Comparison of ENCODE assay signal across 19 cellular contexts in the genomic region with DNA sequence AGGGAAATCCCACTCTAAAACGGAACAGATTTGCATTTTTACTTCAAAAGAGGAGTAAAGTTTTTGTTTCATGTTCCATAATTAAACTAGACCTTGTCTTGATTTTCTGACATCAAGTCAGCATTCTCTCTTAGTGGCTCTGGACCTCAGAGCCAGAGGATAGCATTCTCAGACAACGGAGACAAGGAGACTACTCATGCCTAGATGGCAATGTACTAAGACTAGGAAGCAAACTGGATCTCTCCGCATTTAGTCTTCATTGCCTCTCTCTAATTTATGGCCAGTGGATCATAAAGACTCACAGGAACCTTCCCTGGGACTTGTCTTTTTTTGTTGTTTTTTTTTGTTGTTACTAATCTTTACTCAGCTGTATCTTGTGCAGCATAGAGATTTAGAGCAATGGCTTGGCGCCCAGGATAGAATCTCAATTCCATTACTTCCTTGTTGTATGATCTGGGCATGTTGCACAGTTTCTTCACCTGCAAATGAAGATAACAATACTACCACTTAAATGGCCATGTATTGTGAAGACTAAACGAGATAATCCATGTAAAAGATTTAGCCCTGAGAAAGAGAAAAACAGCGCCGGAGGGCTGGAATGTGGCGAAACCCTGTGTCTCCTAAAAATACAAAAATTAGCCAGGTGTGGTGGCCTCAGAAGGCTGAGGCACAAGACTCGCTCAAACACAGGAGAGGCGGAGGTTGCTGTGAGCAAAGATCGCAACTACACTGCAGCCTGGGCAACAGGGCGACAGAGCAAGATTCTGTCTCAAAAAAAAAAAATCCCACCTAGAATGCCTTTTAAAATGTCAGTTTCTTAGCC. TPM values are rescaled to one million over a fixed set of nuclear protein-coding genes. Genes with fewer than 3 reads are reported as not detected.
DNase-seq lines count a peak whose midpoint lies in the region; ATAC-seq, FAIRE-seq and TF ChIP-seq lines count a peak whose summit lies in the region.
"Had no signal": no experiment of that assay in that cellular context is flagged by ENCODE, and none has a peak within 500 bp of the region (broad histone marks: within the 10 kb centered on the region; RNA-seq: fewer than 3 reads in every experiment).

No MANE protein-coding gene starts in this region.

- H3K23ac ChIP-seq in IMR-90 (ENCODE audit: low read depth, low read length) = 0 out of 2 replicates have a peak overlapping the region, but pooled peaks have one; percentile 20

- no peak overlapping the region for H2BK20ac ChIP-seq in IMR-90 (ENCODE audit: low read depth, low read length)

- H3F3A ChIP-seq in SU-DHL-6 (ENCODE audit: insufficient read depth) = peaks cover 51% of the 10 kb centered on the region
- H3F3A ChIP-seq in neural progenitor cell (ENCODE audit: low read depth) = peaks cover 4% of the 10 kb centered on the region

- BruUV-seq in IMR-90 (replicated peaks; lab: Mats Ljungman, UMichigan) = no TSS peak

- H3K4me1 ChIP-seq in IMR-90 (ENCODE audit: control insufficient read depth, insufficient read depth, low read length) (0 out of 2 replicates have a peak, but pooled peaks cover 1% of the 10 kb centered on the region), neural progenitor cell (peaks cover 8% of the 10 kb centered on the region)

- no peak overlapping the region for H4K91ac ChIP-seq in IMR-90 (ENCODE audit: insufficient read depth, low read depth, low read length)

- POLR2A ChIA-PET in IMR-90 (lab: Charles Lee; ENCODE audit: unreplicated experiment) = no interaction called here

- WGBS in IMR-90 (ENCODE audit: extremely low coverage in 2 of 2, insufficient read length in 1 of 2), 2 experiments = 92% methylated on average over 2 of the region's 12 CpGs; no CpG with 5 or more reads in 1 of the 2 experiments

- FAIRE-seq in GM12892 (lab: Jason Lieb, UNC) = peak; percentile 53
- FAIRE-seq: urothelium cell line had no signal

- no peak overlapping the region for H4K8ac ChIP-seq in IMR-90 (ENCODE audit: low read depth in 2 of 2, low read length in 2 of 2)

- no peaks in the 10 kb centered on the region for H3K9me1 ChIP-seq in IMR-90 (ENCODE audit: insufficient read depth, low read length)

- H2BK120ac ChIP-seq in IMR-90 (ENCODE audit: low read depth, low read length) = no peak overlapping the region

- no peak overlapping the region for H3K27ac ChIP-seq in IMR-90 (ENCODE audit: insufficient read depth, low read length)
- H3K27ac ChIP-seq in SU-DHL-6 (ENCODE audit: low read depth, low read length) = peak overlapping the region; percentile 88
- no peak overlapping the region for H3K27ac ChIP-seq in neural progenitor cell
- H3K27ac ChIP-seq: breast epithelium had no signal

- intact Hi-C loops in IMR-90 (cut with micrococcal nuclease) = loop anchor here (10.0 kb wide), 1 partner anchor 155 kb away; no protein-coding TSS in a partner anchor

- CTCF ChIA-PET in IMR-90 (lab: Yijun Ruan, JAX) = no interaction called here

- no peak for ATAC-seq in IMR-90 (ENCODE audit: low read depth)
- ATAC-seq in stimulated activated naive CD8-positive, alpha-beta T cell treated with anti-CD3 and anti-CD28 coated beads, Interleukin-15, Interleukin-2, amounts not matched to agents 100 U/mL and 50 U/mL, for 24 hours = no peak
- ATAC-seq: natural killer cell treated with Interleukin-12 subunit alpha and Interleukin-12 subunit beta and Interleukin-15 and Interleukin-18, amount 100 ng/mL, for 72 hours; right cardiac atrium had no signal

- H2BK5ac ChIP-seq in IMR-90 (ENCODE audit: low read depth, low read length, poor library complexity, severe bottlenecking) = no peak overlapping the region

- H3K79me1 ChIP-seq in IMR-90 (ENCODE audit: low read depth in 1 of 2, low read length in 2 of 2) = peaks cover 0 to 10% of the 10 kb centered on the region in 2 experiments; a peak in 3 of 4 replicates

- H4K20me1 ChIP-seq in IMR-90 (ENCODE audit: insufficient read depth, low read length) = no peaks in the 10 kb centered on the region
- H4K20me1 ChIP-seq in SU-DHL-6 (ENCODE audit: low read depth, low read length) = no peaks in the 10 kb centered on the region
- H4K20me1 ChIP-seq in neural progenitor cell (ENCODE audit: low read depth) = no peaks in the 10 kb centered on the region

- H3K27me3 ChIP-seq in IMR-90 (ENCODE audit: control insufficient read depth, insufficient read depth, low read length) (no peaks in the 10 kb centered on the region), SU-DHL-6 (ENCODE audit: low read length) (no peaks in the 10 kb centered on the region), neural progenitor cell (no peaks in the 10 kb centered on the region)
- H3K27me3 ChIP-seq: breast epithelium had no signal

- H3K9me3 ChIP-seq in IMR-90 (ENCODE audit: control insufficient read depth, insufficient read depth, low read length) (no peaks in the 10 kb centered on the region), SU-DHL-6 (ENCODE audit: insufficient read depth, low read length) (no peaks in the 10 kb centered on the region), neural progenitor cell (ENCODE audit: low read depth) (no peaks in the 10 kb centered on the region)
- H3K9me3 ChIP-seq: breast epithelium had no signal

- H3K56ac ChIP-seq in IMR-90 (ENCODE audit: extremely low read depth, insufficient read depth, low read length) = no peak overlapping the region

- H3K4ac ChIP-seq in IMR-90 (ENCODE audit: low read depth, low read length) = no peak overlapping the region

- H2AK5ac ChIP-seq in IMR-90 (ENCODE audit: low read depth, low read length) = no peak overlapping the region

- H2AFZ ChIP-seq in IMR-90 (replicated peaks; ENCODE audit: low read length, poor library complexity) = no peak overlapping the region
- H2AFZ ChIP-seq in SU-DHL-6 (ENCODE audit: low read depth, low read length, severe bottlenecking) = peak overlapping the region; percentile 63
- H2AFZ ChIP-seq in neural progenitor cell (replicated peaks) = peak overlapping the region; percentile 32

- in situ Hi-C loops in IMR-90 (cut with MboI; ENCODE audit: low sequenced_read_pairs) = loop anchor here (5.0 kb wide), 1 partner anchor 262 kb away; no protein-coding TSS in a partner anchor

- H3K4me3 Mint-ChIP-seq in neural progenitor cell = no peak overlapping the region
- H3K4me3 Mint-ChIP-seq: activated CD4-positive, alpha-beta T cell treated with anti-CD3 and anti-CD28 coated beads, Interleukin-2, amount 10 ng/mL, durations not matched to agents 7 days and 5 days; activated naive CD4-positive, alpha-beta T cell treated with anti-CD3 and anti-CD28 coated beads, Interleukin-2, amount 50 U/mL, for 24 hours; natural killer cell treated with Interleukin-12 subunit alpha and Interleukin-12 subunit beta and Interleukin-15 and Interleukin-18, amount 100 ng/mL, for 72 hours had no signal

- H3K36me3 Mint-ChIP-seq in neural progenitor cell = no peaks in the 10 kb centered on the region
- H3K36me3 Mint-ChIP-seq: activated naive CD4-positive, alpha-beta T cell treated with anti-CD3 and anti-CD28 coated beads, Interleukin-2, amount 50 U/mL, for 24 hours; natural killer cell treated with Interleukin-12 subunit alpha and Interleukin-12 subunit beta and Interleukin-15 and Interleukin-18, amount 100 ng/mL, for 72 hours had no signal

- 0 out of 2 replicates have a peak, but pooled peaks have one; percentile 40 for TF ChIP-seq POLR2A in GM12892 (IDR thresholded peaks at IDR 0.05; ENCODE audit: low read depth, low read length)
- TF ChIP-seq POLR2A in IMR-90 (IDR thresholded peaks at IDR 0.05; ENCODE audit: low read depth, low read length) = no peak

- H3K18ac ChIP-seq in IMR-90 (ENCODE audit: low read depth, low read length) = no peak overlapping the region

- dilution Hi-C loops in IMR-90 (cut with HindIII; ENCODE audit: low sequenced_read_pairs, unreplicated experiment) = no loop called here

- no peak overlapping the region for H2AK9ac ChIP-seq in IMR-90 (replicated peaks; ENCODE audit: low read depth, low read length, poor library complexity)

- no peak for TF ChIP-seq RAD21 in IMR-90 (IDR thresholded peaks at IDR 0.05; ENCODE audit: low read length)

- no peak overlapping the region for H3K14ac ChIP-seq in IMR-90 (replicated peaks; ENCODE audit: low read depth, low read length)

- no peak overlapping the region for H3K27ac Mint-ChIP-seq in neural progenitor cell
- H3K27ac Mint-ChIP-seq: activated CD4-positive, alpha-beta T cell treated with anti-CD3 and anti-CD28 coated beads, Interleukin-2, amount 10 ng/mL, durations not matched to agents 7 days and 5 days; activated naive CD4-positive, alpha-beta T cell treated with anti-CD3 and anti-CD28 coated beads, Interleukin-2, amount 50 U/mL, for 24 hours; natural killer cell treated with Interleukin-12 subunit alpha and Interleukin-12 subunit beta and Interleukin-15 and Interleukin-18, amount 100 ng/mL, for 72 hours had no signal

- peaks cover under 1% of the 10 kb centered on the region for H3K27me3 Mint-ChIP-seq in neural progenitor cell (ENCODE audit: insufficient read depth, low read depth)
- H3K27me3 Mint-ChIP-seq: activated CD4-positive, alpha-beta T cell treated with anti-CD3 and anti-CD28 coated beads, Interleukin-2, amount 10 ng/mL, durations not matched to agents 7 days and 5 days; activated naive CD4-positive, alpha-beta T cell treated with anti-CD3 and anti-CD28 coated beads, Interleukin-2, amount 50 U/mL, for 24 hours had no signal

- H3K9me2 ChIP-seq in SU-DHL-6 (replicated peaks; ENCODE audit: insufficient read depth, low read length) = no peaks in the 10 kb centered on the region

- no peak overlapping the region for H4K5ac ChIP-seq in IMR-90 (ENCODE audit: low read depth, low read length)

- peaks cover 7% of the 10 kb centered on the region for H3K4me1 Mint-ChIP-seq in neural progenitor cell

- H3K79me2 ChIP-seq in SU-DHL-6 (ENCODE audit: insufficient read depth, low read length) = peaks cover 9% of the 10 kb centered on the region
- peaks cover 9% of the 10 kb centered on the region for H3K79me2 ChIP-seq in neural progenitor cell (ENCODE audit: low read depth)

- no peak overlapping the region for H2BK15ac ChIP-seq in IMR-90 (ENCODE audit: low read depth, low read length)

- no peak overlapping the region for H3K4me3 ChIP-seq in IMR-90 (ENCODE audit: insufficient read depth, low read depth, low read length)
- peak overlapping the region; percentile 48 for H3K4me3 ChIP-seq in SU-DHL-6 (ENCODE audit: insufficient read depth, low read length, poor library complexity, severe bottlenecking)
- no peak overlapping the region for H3K4me3 ChIP-seq in neural progenitor cell

- H3K36me3 ChIP-seq in IMR-90 (ENCODE audit: control insufficient read depth, insufficient read depth, low read length) = no peaks in the 10 kb centered on the region
- no peaks in the 10 kb centered on the region for H3K36me3 ChIP-seq in SU-DHL-6 (ENCODE audit: low read length)
- H3K36me3 ChIP-seq in neural progenitor cell = no peaks in the 10 kb centered on the region
- H3K36me3 ChIP-seq: breast epithelium had no signal

- H3K4me2 ChIP-seq in IMR-90 (ENCODE audit: low read depth, low read length) (no peak overlapping the region), SU-DHL-6 (ENCODE audit: low read depth, low read length, poor library complexity, severe bottlenecking) (peak overlapping the region; percentile 79), neural progenitor cell (no peak overlapping the region)

- TF ChIP-seq CTCF in IMR-90 (conservative IDR thresholded peaks at IDR 0.05; ENCODE audit: low read depth, low read length) (no peak), SU-DHL-6 (IDR thresholded peaks at IDR 0.05; ENCODE audit: insufficient read depth, low read length, poor library complexity, severe bottlenecking) (no peak), neural progenitor cell (IDR thresholded peaks at IDR 0.05) (no peak)

- no peak overlapping the region for H3K9ac ChIP-seq in IMR-90 (ENCODE audit: low read depth, low read length)
- peak overlapping the region; percentile 62 for H3K9ac ChIP-seq in SU-DHL-6 (ENCODE audit: low read length)
- H3K9ac ChIP-seq in neural progenitor cell = no peak overlapping the region

- DNase-seq in GM12892 (ENCODE audit: insufficient read length) = no peak
- DNase-seq in IMR-90 = no peak
- DNase-seq in neural progenitor cell (ENCODE audit: low spot score) = no peak
- no peak for DNase-seq in stimulated activated naive CD8-positive, alpha-beta T cell treated with anti-CD3 and anti-CD28 coated beads, Interleukin-15, Interleukin-2, amounts not matched to agents 100 U/mL and 50 U/mL, for 24 hours
- no peak for DNase-seq in iPS-NIHi11 (ENCODE audit: low spot score)
- no peak for DNase-seq in HT-29 (ENCODE audit: low spot score)
- DNase-seq in amygdala (lab: John Stamatoyannopoulos, UW) = no peak
- DNase-seq: activated CD4-positive, alpha-beta T cell treated with anti-CD3 and anti-CD28 coated beads, Interleukin-2, amount 10 ng/mL, durations not matched to agents 7 days and 5 days; effector CD8-positive, alpha-beta T cell; NCI-H1694 treated with DMSO at 0.1 percent for 48 hours; NCI-H774; right cardiac atrium; SHP77 treated with DMSO at 0.1 percent for 48 hours; T1000 had no signal

- H3K9me3 Mint-ChIP-seq in neural progenitor cell = no peaks in the 10 kb centered on the region
- H3K9me3 Mint-ChIP-seq: activated CD4-positive, alpha-beta T cell treated with anti-CD3 and anti-CD28 coated beads, Interleukin-2, amount 10 ng/mL, durations not matched to agents 7 days and 5 days; activated naive CD4-positive, alpha-beta T cell treated with anti-CD3 and anti-CD28 coated beads, Interleukin-2, amount 50 U/mL, for 24 hours; natural killer cell treated with Interleukin-12 subunit alpha and Interleukin-12 subunit beta and Interleukin-15 and Interleukin-18, amount 100 ng/mL, for 72 hours had no signal

RNA-seq across cellular contexts. Expression of gene GEMIN2, which starts 4.0 kb away (rescaled TPM):
- 28.5 TPM for polyA plus RNA-seq in GM12892 (2012; ENCODE audit: missing spikeins)
- total RNA-seq in IMR-90 (2012; rRNA removed) (10.6 and 12.8 TPM in 2 replicates), neural progenitor cell (ENCODE audit: low replicate concordance) (65.3 and 71.8 TPM in 2 replicates)
- 11.2 and 11.9 TPM in 2 replicates for polyA plus RNA-seq in IMR-90 (2012; rRNA removed)
- polyA plus RNA-seq in IMR-90 (2012; cell fraction: cytosol; rRNA removed) = 3.0 and 3.4 TPM in 2 replicates
- polyA plus RNA-seq in IMR-90 (2012; cell fraction: nucleus; rRNA removed; ENCODE audit: low replicate concordance) = 3.1 and 8.4 TPM in 2 replicates
- total RNA-seq in HT-29 (2014; rRNA removed; shearing (Covaris generic)) = 10.3 and 15.7 TPM in 2 replicates

RNA-seq across cellular contexts. Expression of gene SEC23A, which starts 7.1 kb away (rescaled TPM):
- polyA plus RNA-seq in GM12892 (2012; ENCODE audit: missing spikeins) = 38.5 TPM
- total RNA-seq in IMR-90 (2012; rRNA removed) (417 and 609 TPM in 2 replicates), neural progenitor cell (ENCODE audit: low replicate concordance) (46.9 and 60.0 TPM in 2 replicates)
- 131 and 141 TPM in 2 replicates for polyA plus RNA-seq in IMR-90 (2012; rRNA removed)
- polyA plus RNA-seq in IMR-90 (2012; cell fraction: cytosol; rRNA removed) = 74.8 and 158 TPM in 2 replicates
- 29.5 and 104 TPM in 2 replicates for polyA plus RNA-seq in IMR-90 (2012; cell fraction: nucleus; rRNA removed; ENCODE audit: low replicate concordance)
- 25.6 and 26.4 TPM in 2 replicates for total RNA-seq in HT-29 (2014; rRNA removed; shearing (Covaris generic))
